In the genomic region with DNA sequence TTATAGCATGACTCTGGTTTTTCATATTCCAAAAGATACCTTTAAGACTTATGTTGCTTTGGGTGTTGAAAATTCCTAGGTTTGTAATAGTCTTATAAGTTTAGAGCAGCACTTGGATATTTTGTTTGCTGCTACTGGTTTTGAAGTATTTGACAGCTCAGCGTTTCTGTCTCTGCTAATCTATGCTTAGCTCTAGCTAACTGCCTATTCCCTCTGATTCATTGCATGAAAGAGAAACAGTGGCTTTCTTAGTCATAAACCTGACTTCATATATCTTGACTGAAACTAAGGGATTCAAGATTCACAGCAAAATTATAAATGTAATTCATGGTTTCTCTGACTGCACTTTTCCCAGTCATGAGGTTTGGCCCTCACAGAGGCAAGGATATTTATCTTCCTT, we compare ENCODE assay signal across 10 cellular contexts. TPM values are rescaled to one million over a fixed set of nuclear protein-coding genes. Genes with fewer than 3 reads are reported as not detected.
DNase-seq lines count a peak whose midpoint lies in the region; ATAC-seq and TF ChIP-seq lines count a peak whose summit lies in the region.
"Had no signal": no experiment of that assay in that cellular context is flagged by ENCODE, and none has a peak within 500 bp of the region (broad histone marks: within the 10 kb centered on the region; RNA-seq: fewer than 3 reads in every experiment).

No MANE protein-coding gene starts in this region.

- intact Hi-C loops in body of pancreas (cut with DNase I), result no loop called here
- intact Hi-C loops in left ventricle myocardium superior (cut with micrococcal nuclease), result no loop called here

- H3K9me3 Mint-ChIP-seq in activated naive CD4-positive, alpha-beta T cell treated with anti-CD3 and anti-CD28 coated beads, Interleukin-2, amount 50 U/mL, for 72 hours, result no peaks in the 10 kb centered on the region
- H3K9me3 Mint-ChIP-seq in mesothelial cell of epicardium (no peaks in the 10 kb centered on the region), WTC11 (no peaks in the 10 kb centered on the region)

- DNase-seq in GM10248 (ENCODE audit: extremely low spot score), result peak; percentile 17
- no peak for DNase-seq in activated naive CD4-positive, alpha-beta T cell treated with anti-CD3 and anti-CD28 coated beads, Interleukin-2, amount 50 U/mL, for 72 hours (ENCODE audit: low spot score in 2 of 2)
- DNase-seq in mesothelial cell of epicardium (ENCODE audit: low spot score in 2 of 2, unreplicated experiment in 2 of 2), result no peak
- no peak for DNase-seq in WTC11 (ENCODE audit: low spot score)
- no peak for DNase-seq in body of pancreas
- DNase-seq in left ventricle myocardium superior, result no peak
- DNase-seq: activated CD4-positive, alpha-beta T cell treated with anti-CD3 and anti-CD28 coated beads for 1 hour; effector memory CD4-positive, alpha-beta T cell had no signal

- peak; percentile 68 for ATAC-seq in HG02759 (IDR thresholded peaks at IDR 0.05; ENCODE audit: unreplicated experiment)
- peak; percentile 98 to 99 for ATAC-seq in activated naive CD4-positive, alpha-beta T cell treated with anti-CD3 and anti-CD28 coated beads, Interleukin-2, amount 50 U/mL, for 72 hours
- no peak for ATAC-seq in HG02973 (IDR thresholded peaks at IDR 0.05; ENCODE audit: unreplicated experiment)
- ATAC-seq in WTC11, result no peak
- no peak for ATAC-seq in body of pancreas
- no peak for ATAC-seq in left ventricle myocardium superior

- CTCF ChIA-PET in GM10248 (lab: Yijun Ruan, JAX) (interaction anchor here (2.4 to 2.9 kb wide), 2 partner anchors 8 to 55 kb away, joined by 9 to 12 read pairs; no protein-coding TSS in a partner anchor), WTC11 (lab: Charles Lee) (interaction anchor here (2.0 kb wide), 1 partner anchor 9 kb away, joined by 7 read pairs; no protein-coding TSS in a partner anchor)

- no peaks in the 10 kb centered on the region for H3K9me3 ChIP-seq in body of pancreas

- H3K36me3 Mint-ChIP-seq in activated naive CD4-positive, alpha-beta T cell treated with anti-CD3 and anti-CD28 coated beads, Interleukin-2, amount 50 U/mL, for 72 hours, result no peaks in the 10 kb centered on the region
- no peaks in the 10 kb centered on the region for H3K36me3 Mint-ChIP-seq in mesothelial cell of epicardium
- H3K36me3 Mint-ChIP-seq in WTC11, result no peaks in the 10 kb centered on the region

- TF ChIP-seq CTCF in GM10248 (IDR thresholded peaks at IDR 0.05; ENCODE audit: control extremely low read depth, extremely low read depth, low read depth, missing control alignments) (no peak), mesothelial cell of epicardium (IDR thresholded peaks at IDR 0.05; ENCODE audit: unreplicated experiment) (no peak), WTC11 (IDR thresholded peaks at IDR 0.05) (no peak), body of pancreas (IDR thresholded peaks at IDR 0.05) (no peak)

- no peak for TF ChIP-seq POLR2A in body of pancreas (IDR thresholded peaks at IDR 0.05)

- peak overlapping the region; percentile 27 to 81 for H3K27ac Mint-ChIP-seq in activated naive CD4-positive, alpha-beta T cell treated with anti-CD3 and anti-CD28 coated beads, Interleukin-2, amount 50 U/mL, for 72 hours
- H3K27ac Mint-ChIP-seq in mesothelial cell of epicardium (peak overlapping the region; percentile 76), WTC11 (no peak overlapping the region)

- no peaks in the 10 kb centered on the region for H3K36me3 ChIP-seq in body of pancreas (replicated peaks in 1 of 2; ENCODE audit: insufficient read depth in 1 of 2, low read depth in 2 of 2)

- no peaks in the 10 kb centered on the region for H3K4me1 ChIP-seq in body of pancreas

- no peaks in the 10 kb centered on the region for H3K27me3 Mint-ChIP-seq in mesothelial cell of epicardium (ENCODE audit: low read depth)
- H3K27me3 Mint-ChIP-seq in WTC11 (ENCODE audit: low read depth), result no peaks in the 10 kb centered on the region

- no peak overlapping the region for H3K4me3 ChIP-seq in body of pancreas

- no peaks in the 10 kb centered on the region for H3K27me3 ChIP-seq in body of pancreas

- H3K4me3 Mint-ChIP-seq in mesothelial cell of epicardium (no peak overlapping the region), WTC11 (no peak overlapping the region)

- WGBS in body of pancreas, 2 donors, result 24 to 29% methylated on average over 1 of the region's 1 CpG

- POLR2A ChIA-PET in GM10248 (lab: Yijun Ruan, JAX) (no interaction called here), WTC11 (lab: Charles Lee) (no interaction called here)

- H3K4me1 Mint-ChIP-seq in mesothelial cell of epicardium (peaks cover 32% of the 10 kb centered on the region), WTC11 (no peaks in the 10 kb centered on the region)

- no peak overlapping the region for H3K27ac ChIP-seq in body of pancreas

TF ChIP-seq in WTC11, 78 proteins besides CTCF, POLR2A, EP300 and RAD21:
- TF ChIP-seq, protein P1, sequence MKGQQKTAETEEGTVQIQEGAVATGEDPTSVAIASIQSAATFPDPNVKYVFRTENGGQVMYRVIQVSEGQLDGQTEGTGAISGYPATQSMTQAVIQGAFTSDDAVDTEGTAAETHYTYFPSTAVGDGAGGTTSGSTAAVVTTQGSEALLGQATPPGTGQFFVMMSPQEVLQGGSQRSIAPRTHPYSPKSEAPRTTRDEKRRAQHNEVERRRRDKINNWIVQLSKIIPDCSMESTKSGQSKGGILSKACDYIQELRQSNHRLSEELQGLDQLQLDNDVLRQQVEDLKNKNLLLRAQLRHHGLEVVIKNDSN (CRISPR knock-in tag; IDR thresholded peaks at IDR 0.05), result no peak
- TF ChIP-seq FOXJ3 (CRISPR knock-in tag; IDR thresholded peaks at IDR 0.05; ENCODE audit: borderline replicate concordance), result no peak
- TF ChIP-seq, protein P2, sequence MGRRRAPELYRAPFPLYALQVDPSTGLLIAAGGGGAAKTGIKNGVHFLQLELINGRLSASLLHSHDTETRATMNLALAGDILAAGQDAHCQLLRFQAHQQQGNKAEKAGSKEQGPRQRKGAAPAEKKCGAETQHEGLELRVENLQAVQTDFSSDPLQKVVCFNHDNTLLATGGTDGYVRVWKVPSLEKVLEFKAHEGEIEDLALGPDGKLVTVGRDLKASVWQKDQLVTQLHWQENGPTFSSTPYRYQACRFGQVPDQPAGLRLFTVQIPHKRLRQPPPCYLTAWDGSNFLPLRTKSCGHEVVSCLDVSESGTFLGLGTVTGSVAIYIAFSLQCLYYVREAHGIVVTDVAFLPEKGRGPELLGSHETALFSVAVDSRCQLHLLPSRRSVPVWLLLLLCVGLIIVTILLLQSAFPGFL (CRISPR knock-in tag; IDR thresholded peaks at IDR 0.05; ENCODE audit: borderline replicate concordance), result no peak
- no peak for TF ChIP-seq ELF4 (CRISPR knock-in tag; IDR thresholded peaks at IDR 0.05; ENCODE audit: low read depth)
- TF ChIP-seq SMAD4 (CRISPR knock-in tag; IDR thresholded peaks at IDR 0.05), result no peak
- no peak for TF ChIP-seq EMX1 (CRISPR knock-in tag; IDR thresholded peaks at IDR 0.05)
- TF ChIP-seq, protein P3, sequence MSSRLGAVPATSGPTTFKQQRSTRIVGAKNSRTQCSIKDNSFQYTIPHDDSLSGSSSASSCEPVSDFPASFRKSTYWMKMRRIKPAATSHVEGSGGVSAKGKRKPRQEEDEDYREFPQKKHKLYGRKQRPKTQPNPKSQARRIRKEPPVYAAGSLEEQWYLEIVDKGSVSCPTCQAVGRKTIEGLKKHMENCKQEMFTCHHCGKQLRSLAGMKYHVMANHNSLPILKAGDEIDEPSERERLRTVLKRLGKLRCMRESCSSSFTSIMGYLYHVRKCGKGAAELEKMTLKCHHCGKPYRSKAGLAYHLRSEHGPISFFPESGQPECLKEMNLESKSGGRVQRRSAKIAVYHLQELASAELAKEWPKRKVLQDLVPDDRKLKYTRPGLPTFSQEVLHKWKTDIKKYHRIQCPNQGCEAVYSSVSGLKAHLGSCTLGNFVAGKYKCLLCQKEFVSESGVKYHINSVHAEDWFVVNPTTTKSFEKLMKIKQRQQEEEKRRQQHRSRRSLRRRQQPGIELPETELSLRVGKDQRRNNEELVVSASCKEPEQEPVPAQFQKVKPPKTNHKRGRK (CRISPR knock-in tag; IDR thresholded peaks at IDR 0.05; ENCODE audit: borderline replicate concordance), result no peak

RNA-seq across cellular contexts. Expression of a gene that starts 35.6 kb away (rescaled TPM):
- 10 to 100 TPM; 13.9 to 63.1 TPM for total RNA-seq in activated naive CD4-positive, alpha-beta T cell treated with anti-CD3 and anti-CD28 coated beads, Interleukin-2, amount 50 U/mL, for 72 hours
- 166 to 189 TPM (median 183 TPM) in 3 replicates for total RNA-seq in mesothelial cell of epicardium
- total RNA-seq in WTC11 (2021), result 1.1 to 2.1 TPM (median 1.7 TPM) in 3 replicates
- 10 to 100 TPM; 37.9 to 44.8 TPM for total RNA-seq in body of pancreas
- 52.1 TPM for total RNA-seq in left ventricle myocardium superior

Comparison
In these comparisons a context has a peak if more than half of its experiments do, and no peak if none do; other contexts are left out.
1. ATAC-seq: peak in HG02759 (single experiment) and activated naive CD4-positive, alpha-beta T cell treated with anti-CD3 and anti-CD28 coated beads, Interleukin-2, amount 50 U/mL, for 72 hours (2 of 2); none in HG02973 (single experiment), WTC11 (single experiment), body of pancreas (single experiment) and left ventricle myocardium superior (single experiment).